In genomic region chr9:32526042-32526706, GRCh38 we compare ENCODE assay signal across 8 cellular contexts. TPM values are rescaled to one million over a fixed set of nuclear protein-coding genes. Genes with fewer than 3 reads are reported as not detected.
DNase-seq lines count a peak whose midpoint lies in the region; ATAC-seq, FAIRE-seq and TF ChIP-seq lines count a peak whose summit lies in the region.

RIGI (minus strand) TSS chr9:32526196; CDS start chr9:32526166, 30 bp downstream.

- H3K9me3 ChIP-seq in CD4-positive, alpha-beta memory T cell (ENCODE audit: control insufficient read depth in 1 of 2, low read length in 2 of 2) = no peaks in the 10 kb centered on the region
- no peaks in the 10 kb centered on the region for H3K9me3 ChIP-seq in H1 (ENCODE audit: insufficient read depth in 2 of 2, low read depth in 1 of 2, low read length in 1 of 2)

- H3K36me3 Mint-ChIP-seq in CD4-positive, alpha-beta memory T cell = peaks cover 16 to 25% of the 10 kb centered on the region in 2 donors

- peak in 1 of 2 experiments; percentile 74; a peak in 1 of 3 replicates for TF ChIP-seq POLR2A in H1 (IDR thresholded peaks at IDR 0.05; ENCODE audit: control extremely low read depth in 1 of 2, low read depth in 2 of 2, low read length in 2 of 2)

- H4K20me1 ChIP-seq in H1 (replicated peaks in 1 of 2; ENCODE audit: control insufficient read depth in 1 of 2, insufficient read depth in 2 of 2, low read length in 2 of 2) = no peaks in the 10 kb centered on the region

- H3K79me1 ChIP-seq in H1 (ENCODE audit: low read depth, low read length) (no peaks in the 10 kb centered on the region; the same call in 1 of the 2 replicates), mesendoderm (ENCODE audit: low read length) (peaks cover 8% of the 10 kb centered on the region)

- H2BK20ac ChIP-seq in H1 (ENCODE audit: low read length) = no peak within 1 kb of the TSS

- peak within 1 kb of the TSS; percentile 78 to 83 for H3K4me2 ChIP-seq in H1 (ENCODE audit: insufficient read depth in 1 of 2, low read depth in 2 of 2, low read length in 2 of 2)
- peak within 1 kb of the TSS; percentile 79 for H3K4me2 ChIP-seq in mesendoderm (ENCODE audit: low read length)

- peak; percentile 45 to 59 for TF ChIP-seq RAD21 in H1 (IDR thresholded peaks at IDR 0.05 in 1 of 2, conservative IDR thresholded peaks at IDR 0.05 in 1 of 2; ENCODE audit: low read depth in 2 of 2, low read length in 2 of 2)

- H4K8ac ChIP-seq in H1 (ENCODE audit: extremely low read depth, insufficient read depth, low read length) (0 out of 2 replicates have a peak within 1 kb of the TSS, but pooled peaks have one; percentile 78), mesendoderm (ENCODE audit: low read depth, low read length) (no peak within 1 kb of the TSS)

- ATAC-seq in GM19397 (IDR thresholded peaks at IDR 0.05; ENCODE audit: unreplicated experiment) = peak; percentile 71
- ATAC-seq in HG03571 (IDR thresholded peaks at IDR 0.05; ENCODE audit: unreplicated experiment) = peak; percentile 66

- H3K9me3 Mint-ChIP-seq in CD4-positive, alpha-beta memory T cell = no peaks in the 10 kb centered on the region

- peak within 1 kb of the TSS; percentile 94 for H3K27ac ChIP-seq in CD4-positive, alpha-beta memory T cell (ENCODE audit: low read depth, low read length)
- H3K27ac ChIP-seq in H1 (ENCODE audit: low read depth, low read length) (peak within 1 kb of the TSS; percentile 53), mesendoderm (ENCODE audit: low read depth, low read length) (peak within 1 kb of the TSS; percentile 70)

- peak in 2 of 3 experiments; percentile 36 to 59; a peak in 2 of 4 replicates for TF ChIP-seq CTCF in H1 (IDR thresholded peaks at IDR 0.05; ENCODE audit: control extremely low read depth in 1 of 3, insufficient read depth in 1 of 3, low read depth in 1 of 3, low read length in 3 of 3)

- WGBS in H1 (ENCODE audit: extremely low coverage in 1 of 2, insufficient coverage in 1 of 2, insufficient read length in 1 of 2, insufficient replicate concordance in 2 of 2, low coverage in 1 of 2, low lambda C conversion rate in 2 of 2, missing lambda C conversion rate in 1 of 2), 2 experiments = 2% methylated on average over 37 of the region's 37 CpGs; no CpG with 5 or more reads in 1 of the 2 experiments
- WGBS in mesendoderm (ENCODE audit: extremely low coverage, insufficient coverage, low lambda C conversion rate) = no CpG with 5 or more reads among the region's 37 CpGs

- peak within 1 kb of the TSS; percentile 78 to 93 for H3K4me3 ChIP-seq in CD4-positive, alpha-beta memory T cell (ENCODE audit: low read length in 2 of 2)
- H3K4me3 ChIP-seq in H1 (ENCODE audit: extremely low read depth in 1 of 4, insufficient read depth in 2 of 4, low read depth in 3 of 4, low read length in 4 of 4) = peak within 1 kb of the TSS; percentile 67 to 90 (median 82)
- peak within 1 kb of the TSS; percentile 63 for H3K4me3 ChIP-seq in mesendoderm (ENCODE audit: low read length)

- peak within 1 kb of the TSS; percentile 39; the same call in 1 of the 2 replicates for H2BK12ac ChIP-seq in H1 (ENCODE audit: low read depth, low read length)

- no peaks in the 10 kb centered on the region for H3K27me3 ChIP-seq in CD4-positive, alpha-beta memory T cell (ENCODE audit: insufficient read depth, low read length)
- H3K27me3 ChIP-seq in H1 (replicated peaks in 1 of 4; ENCODE audit: control insufficient read depth in 3 of 4, extremely low read depth in 1 of 4, insufficient read depth in 3 of 4, low read length in 3 of 4) (no peaks in the 10 kb centered on the region), mesendoderm (ENCODE audit: insufficient read depth, low read length, poor library complexity) (no peaks in the 10 kb centered on the region)

- H2BK15ac ChIP-seq in H1 (ENCODE audit: low read length) = no peak within 1 kb of the TSS
- no peak within 1 kb of the TSS for H2BK15ac ChIP-seq in mesendoderm (replicated peaks; ENCODE audit: low read depth)

- H3K56ac ChIP-seq in H1 (replicated peaks; ENCODE audit: insufficient read length, low read depth, low read length) = no peak within 1 kb of the TSS
- peak within 1 kb of the TSS; percentile 89 for H3K56ac ChIP-seq in mesendoderm (ENCODE audit: low read length)

- CTCF ChIA-PET in CD4-positive, alpha-beta memory T cell (lab: Charles Lee; ENCODE audit: partially characterized antibody) = interaction anchor here (0.7 to 6.4 kb wide), 32 partner anchors 7 to 459 kb away, joined by 3 to 133 read pairs (median 6); partner anchors contain the start of genes ACO1, NDUFB6, SMIM27 and TOPORS
- CTCF ChIA-PET in H1 (lab: Charles Lee; ENCODE audit: partially characterized antibody) = interaction anchor here (0.6 to 3.3 kb wide), 32 partner anchors 8 to 535 kb away, joined by 3 to 59 read pairs (median 5); partner anchors contain the start of genes ACO1 and NDUFB6

- no peaks in the 10 kb centered on the region for H3K27me3 Mint-ChIP-seq in CD4-positive, alpha-beta memory T cell

- H3K18ac ChIP-seq in H1 (ENCODE audit: extremely low read depth, low read length) (no peak within 1 kb of the TSS; the same call in 1 of the 2 replicates), mesendoderm (ENCODE audit: low read length) (peak within 1 kb of the TSS; percentile 91)

- no peak within 1 kb of the TSS for H2AK5ac ChIP-seq in H1 (ENCODE audit: low read depth, low read length)
- peak within 1 kb of the TSS; percentile 83 for H2AK5ac ChIP-seq in mesendoderm (ENCODE audit: low read length)

- intact Hi-C loops in CD4-positive, alpha-beta memory T cell (cut with micrococcal nuclease) = loop anchor here (1.0 to 5.0 kb wide), 6 partner anchors 15 to 147 kb away; partner anchors contain the start of genes ACO1 and NDUFB6

- peak within 1 kb of the TSS; percentile 93 to 98 (median 97) for H3K27ac Mint-ChIP-seq in CD4-positive, alpha-beta memory T cell

- no peak for FAIRE-seq in H1 (lab: Jason Lieb, UNC)

- peak within 1 kb of the TSS; percentile 14 to 79 (median 76) for H3K9ac ChIP-seq in H1 (replicated peaks in 1 of 4; ENCODE audit: extremely low read depth in 1 of 4, low read depth in 3 of 4, low read length in 3 of 4)
- H3K9ac ChIP-seq in mesendoderm (ENCODE audit: low read length) = peak within 1 kb of the TSS; percentile 74

- TF ChIP-seq EP300 in H1 (IDR thresholded peaks at IDR 0.05; ENCODE audit: borderline replicate concordance in 1 of 2, low read depth in 2 of 2, low read length in 2 of 2) = no peak

- POLR2A ChIA-PET in CD4-positive, alpha-beta memory T cell (lab: Charles Lee; ENCODE audit: partially characterized antibody) = interaction anchor here (0.6 to 4.1 kb wide), 9 partner anchors 8 to 918 kb away, joined by 3 to 62 read pairs (median 13); partner anchors contain the start of genes ACO1, DNAJA1, NDUFB6 and SMIM27
- POLR2A ChIA-PET in H1 (lab: Charles Lee; ENCODE audit: partially characterized antibody) = interaction anchor here (0.5 to 2.4 kb wide), 17 partner anchors 10 to 1774 kb away, joined by 3 to 10 read pairs (median 3); partner anchors contain the start of genes DNAJA1, NDUFB6, SMIM27 and TOPORS

- H3K23me2 ChIP-seq in H1 (ENCODE audit: low read depth, low read length) = peaks cover 4% of the 10 kb centered on the region; the same call in 1 of the 2 replicates

- H2BK5ac ChIP-seq in H1 (ENCODE audit: low read depth, low read length) (peak within 1 kb of the TSS; percentile 17; the same call in 1 of the 2 replicates), mesendoderm (ENCODE audit: low read length) (peak within 1 kb of the TSS; percentile 88)

- H4K5ac ChIP-seq in H1 (ENCODE audit: insufficient read length, low read depth, low read length) (no peak within 1 kb of the TSS), mesendoderm (ENCODE audit: low read length) (no peak within 1 kb of the TSS)

- peak within 1 kb of the TSS; percentile 80 for H2AFZ ChIP-seq in H1 (ENCODE audit: low read length)

- H3K4ac ChIP-seq in H1 (replicated peaks; ENCODE audit: insufficient read length, low read depth, low read length) (no peak within 1 kb of the TSS), mesendoderm (ENCODE audit: low read depth, low read length) (peak within 1 kb of the TSS; percentile 48)

- H3K23ac ChIP-seq in H1 (ENCODE audit: insufficient read length) = no peak within 1 kb of the TSS
- no peak within 1 kb of the TSS for H3K23ac ChIP-seq in mesendoderm (ENCODE audit: low read length)

- H3K79me2 ChIP-seq in H1 (ENCODE audit: control insufficient read depth in 1 of 2, insufficient read depth in 2 of 2, low read length in 2 of 2) (0 out of 4 replicates have a peak, but pooled peaks cover 0 to 13% of the 10 kb centered on the region in 2 experiments), mesendoderm (ENCODE audit: control insufficient read depth, insufficient read depth, low read length) (peaks cover 10% of the 10 kb centered on the region)

- H2BK120ac ChIP-seq in H1 (replicated peaks; ENCODE audit: low read depth, low read length) (no peak within 1 kb of the TSS), mesendoderm (ENCODE audit: low read depth, low read length) (peak within 1 kb of the TSS; percentile 56)

- no peak within 1 kb of the TSS for H4K91ac ChIP-seq in H1 (replicated peaks; ENCODE audit: insufficient read length, low read length)

- no peaks in the 10 kb centered on the region for H3K36me3 ChIP-seq in CD4-positive, alpha-beta memory T cell (ENCODE audit: insufficient read depth, low read length)
- H3K36me3 ChIP-seq in H1 (ENCODE audit: control insufficient read depth in 2 of 4, insufficient read depth in 4 of 4, low read length in 3 of 4) (peaks cover 0 to 2% (median 0%) of the 10 kb centered on the region in 4 experiments; a peak in 1 of 8 replicates), mesendoderm (ENCODE audit: control insufficient read depth, insufficient read depth, low read length) (no peaks in the 10 kb centered on the region)

- H3K14ac ChIP-seq in H1 (ENCODE audit: insufficient read length) = no peak within 1 kb of the TSS

- peak; percentile 80 to 92 (median 81) for DNase-seq in CD4-positive, alpha-beta memory T cell
- peak; percentile 45 for DNase-seq in NCI-H82 treated with DMSO at 0.1 percent for 48 hours (lab: John Stamatoyannopoulos, UW; ENCODE audit: unreplicated experiment)
- peak; percentile 83 for DNase-seq in activated CD8-positive, alpha-beta memory T cell treated with anti-CD3 and anti-CD28 coated beads for 24 hours
- peak; percentile 47 to 80 for DNase-seq in H1 (ENCODE audit: low read depth in 1 of 2, low spot score in 2 of 2)
- peak; percentile 85 for DNase-seq in mesendoderm
- DNase-seq in stimulated activated CD8-positive, alpha-beta memory T cell treated with anti-CD3 and anti-CD28 coated beads, Interleukin-15, amount 100 ng/mL, for 1 hour (ENCODE audit: low read depth) = peak; percentile 70

- peak within 1 kb of the TSS; percentile 91 to 99 (median 97) for H3K4me3 Mint-ChIP-seq in CD4-positive, alpha-beta memory T cell

- peaks cover 46% of the 10 kb centered on the region for H3K4me1 ChIP-seq in CD4-positive, alpha-beta memory T cell (ENCODE audit: insufficient read depth, low read length)
- H3K4me1 ChIP-seq in H1 (replicated peaks in 1 of 4; ENCODE audit: control insufficient read depth in 3 of 4, insufficient read depth in 4 of 4, low read length in 3 of 4) = peaks cover 0 to 5% (median 2%) of the 10 kb centered on the region in 4 experiments; a peak in 3 of 7 replicates
- peaks cover 2% of the 10 kb centered on the region for H3K4me1 ChIP-seq in mesendoderm (ENCODE audit: control insufficient read depth, low read depth, low read length)

- H3K4me1 Mint-ChIP-seq in CD4-positive, alpha-beta memory T cell = peaks cover 40 to 70% (median 54%) of the 10 kb centered on the region in 4 donors

RNA-seq across cellular contexts. Expression of gene RIGI, which starts in this region (rescaled TPM):
- total RNA-seq in CD4-positive, alpha-beta memory T cell = 10 to 100 TPM; 29.0 to 32.0 TPM
- polyA plus RNA-seq in CD4-positive, alpha-beta memory T cell = 10 to 100 TPM; 19.4 to 22.1 TPM
- total RNA-seq in H1 (2021; fragmentation: NEBNext Ultra II Directional; extraction: Animal tissue kit (Norgen Biotek cat#: 25700)) = 6.6 and 6.7 TPM in 2 replicates
- 1.5 and 3.1 TPM in 2 replicates for polyA plus RNA-seq in H1 (2011; rRNA removed)
- 3.1 TPM for polyA plus RNA-seq in H1 (2011; cell fraction: cytosol; rRNA removed)
- 1.5 TPM for polyA plus RNA-seq in H1 (2011; cell fraction: nucleus; rRNA removed)
- polyA plus RNA-seq in H1 (2012, experiment 1 of 2) = 4.3 to 10.0 TPM (median 5.9 TPM) in 4 replicates
- polyA plus RNA-seq in H1 (2012, experiment 2 of 2) = 0.31 TPM
- polyA plus RNA-seq in H1 (2013, experiment 1 of 2) = 5.4 TPM
- 5.2 TPM for polyA plus RNA-seq in H1 (2013, experiment 2 of 2)
- polyA minus RNA-seq in H1 (2011; rRNA and poly(A)+ RNA removed) = 4.2 and 5.3 TPM in 2 replicates
- polyA minus RNA-seq in H1 (2011; cell fraction: cytosol; rRNA and poly(A)+ RNA removed) = 3.2 TPM
- polyA minus RNA-seq in H1 (2011; cell fraction: nucleus; rRNA and poly(A)+ RNA removed) = 6.2 TPM
- polyA plus RNA-seq in mesendoderm (2013, experiment 1 of 2) = 4.8 TPM
- polyA plus RNA-seq in mesendoderm (2013, experiment 2 of 2) = 4.4 TPM

Comparison
In these comparisons a context has a peak if more than half of its experiments do, and no peak if none do; other contexts are left out.
1. Peak in every context shown above with its lines: DNase-seq, ATAC-seq, H3K4me3 ChIP-seq and H3K27ac ChIP-seq.